In the genomic region with DNA sequence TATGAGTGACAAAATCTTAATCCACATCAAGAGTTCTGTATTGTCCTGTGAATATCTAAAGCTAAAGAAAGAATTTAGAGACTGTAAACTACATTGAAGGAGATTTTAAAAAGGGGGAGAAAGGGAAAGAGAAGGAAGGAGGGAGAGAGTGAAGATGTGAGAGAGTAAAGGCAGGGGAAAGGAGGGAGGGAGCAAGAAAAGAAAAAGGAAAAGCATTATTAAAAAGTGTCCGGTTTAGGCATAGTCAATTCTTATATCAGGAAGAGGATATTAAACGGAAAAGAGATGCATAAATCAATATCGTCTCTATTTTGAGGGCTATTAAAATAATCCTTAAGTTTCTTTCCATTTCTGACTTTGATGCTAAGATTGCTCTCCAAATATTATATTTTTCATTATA, we compare ENCODE assay signal across 34 cellular contexts.
"Had no signal": no experiment of that assay in that cellular context is flagged by ENCODE, and none has a peak within 500 bp of the region (broad histone marks: within the 10 kb centered on the region; RNA-seq: fewer than 3 reads in every experiment).

No MANE protein-coding gene starts in this region.

- H3K4me1 ChIP-seq: adrenal gland, body of pancreas, breast epithelium had no signal

- DNase-seq: activated B cell treated with CpG ODN at 0.5 μM for 24 hours; activated CD4-positive, alpha-beta memory T cell treated with anti-CD3 and anti-CD28 coated beads for 36 hours; activated CD4-positive, alpha-beta T cell treated with anti-CD3 and anti-CD28 coated beads for 4 hours; activated CD4-positive, alpha-beta T cell treated with anti-CD3 and anti-CD28 coated beads, Interleukin-2, amount 10 ng/mL, durations not matched to agents 24 days and 14 days; activated CD4-positive, alpha-beta T cell treated with anti-CD3 and anti-CD28 coated beads, Interleukin-2, amount 50 U/mL, for 1 hour; activated CD4-positive, alpha-beta T cell treated with anti-CD3 and anti-CD28 coated beads, Interleukin-2, amount 50 U/mL, for 4 hours; activated CD4-positive, CD25-positive, alpha-beta regulatory T cell treated with anti-CD3 and anti-CD28 coated beads, Interleukin-2, amount 50 U/mL, for 72 hours; activated CD8-positive, alpha-beta memory T cell treated with anti-CD3 and anti-CD28 coated beads, Interleukin-2, amount 50 U/mL, for 4 hours; activated CD8-positive, alpha-beta T cell treated with anti-CD3 and anti-CD28 coated beads for 36 hours; activated effector memory CD4-positive, alpha-beta T cell treated with anti-CD3 and anti-CD28 coated beads, Interleukin-2, amount 50 U/mL, for 16 hours; activated gamma-delta T cell treated with Interleukin-2 at 50 U/mL for 16 hours; activated naive CD4-positive, alpha-beta T cell; activated naive CD4-positive, alpha-beta T cell treated with anti-CD3 and anti-CD28 coated beads for 36 hours; activated naive CD4-positive, alpha-beta T cell treated with anti-CD3 and anti-CD28 coated beads, Interleukin-2, amount 50 U/mL, for 16 hours; activated naive CD8-positive, alpha-beta T cell treated with anti-CD3 and anti-CD28 coated beads for 36 hours; activated T-cell treated with anti-CD3 and anti-CD28 coated beads for 4 hours; activated T-cell treated with anti-CD3 and anti-CD28 coated beads, Interleukin-2, amount 50 U/mL, for 1 hour; activated T-cell treated with anti-CD3 and anti-CD28 coated beads, Interleukin-2, amount 50 U/mL, for 4 hours; activated T-cell treated with anti-CD3 and anti-CD28 coated beads, Interleukin-2, amount 50 U/mL, for 72 hours; adrenal gland; amniotic stem cell; aorta; body of pancreas; brain microvascular endothelial cell; central memory CD4-positive, alpha-beta T cell; T-helper 1 cell; T-helper 2 cell; T-helper 9 cell had no signal

- ATAC-seq: activated CD8-positive, alpha-beta T cell treated with anti-CD3 and anti-CD28 coated beads for 36 hours; activated naive CD4-positive, alpha-beta T cell treated with anti-CD3 and anti-CD28 coated beads, Interleukin-2, amount 50 U/mL, for 72 hours; activated T-cell treated with anti-CD3 and anti-CD28 coated beads, Interleukin-2, amount 50 U/mL, for 4 hours; activated T-cell treated with anti-CD3 and anti-CD28 coated beads, Interleukin-2, amount 50 U/mL, for 72 hours; activated T-helper 17 cell treated with anti-CD3 and anti-CD28 coated beads, Interleukin-2, amount 50 U/mL, for 72 hours; body of pancreas had no signal

- FAIRE-seq: astrocyte, TTC549 had no signal

- H3K36me3 ChIP-seq: adrenal gland, brain microvascular endothelial cell, breast epithelium had no signal

- H3K4me3 ChIP-seq: adrenal gland, body of pancreas, breast epithelium had no signal

- H3K27ac ChIP-seq: adrenal gland, body of pancreas, brain microvascular endothelial cell, breast epithelium, VCaP had no signal

- H3K27me3 ChIP-seq: adrenal gland, body of pancreas, brain microvascular endothelial cell, breast epithelium had no signal

- H3K9me3 ChIP-seq: adrenal gland, body of pancreas, breast epithelium had no signal
